8 cellular contexts compared by ENCODE assay signal in the genomic region with DNA sequence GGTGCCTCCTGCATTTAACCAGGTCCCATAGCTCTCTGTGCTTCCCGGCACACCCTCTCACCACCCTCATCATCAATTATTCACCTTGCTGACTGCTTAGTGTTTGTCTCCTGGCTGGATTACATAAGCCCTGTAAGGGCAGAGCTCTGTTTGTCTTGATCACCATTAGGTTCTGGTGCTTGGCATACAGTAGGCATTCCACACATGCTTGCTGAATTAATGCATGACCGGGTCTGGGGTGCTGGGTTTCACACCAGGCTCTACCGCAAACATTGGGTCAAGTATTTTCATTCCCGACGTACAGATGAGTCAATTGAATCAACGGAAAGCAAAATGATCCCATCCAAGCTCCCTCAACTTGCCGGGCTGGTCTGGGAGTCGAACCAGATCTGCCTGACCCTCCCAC. TPM values are rescaled to one million over a fixed set of nuclear protein-coding genes. Genes with fewer than 3 reads are reported as not detected.
DNase-seq lines count a peak whose midpoint lies in the region; ATAC-seq, FAIRE-seq and TF ChIP-seq lines count a peak whose summit lies in the region.

No MANE protein-coding gene starts in this region.

- TF ChIP-seq POLR2A in K562 (conservative IDR thresholded peaks at IDR 0.05) = no peak

- H3K9me3 Mint-ChIP-seq in naive B cell = no peaks in the 10 kb centered on the region
- H3K9me3 Mint-ChIP-seq in nephron progenitor cell = peaks cover 56% of the 10 kb centered on the region

- H3K4me1 Mint-ChIP-seq in naive B cell (peaks cover 60 to 92% (median 77%) of the 10 kb centered on the region in 3 donors), nephron progenitor cell (no peaks in the 10 kb centered on the region)

- no peak overlapping the region for H3K4me3 ChIP-seq in K562

- DNase-seq in EH (ENCODE audit: low read depth) (peak; percentile 33), K562 (ENCODE audit: extremely low read depth in 1 of 4, low spot score in 3 of 4) (no peak), naive B cell (no peak), cerebellar nuclear complex (lab: John Stamatoyannopoulos, UW) (no peak), NCI-H1048 (lab: John Stamatoyannopoulos, UW) (no peak), nephron progenitor cell (no peak)

- H3K79me2 ChIP-seq in K562 (ENCODE audit: control insufficient read depth, insufficient read depth, low read length) = peaks cover 4% of the 10 kb centered on the region; the same call in 1 of the 3 replicates

- peak overlapping the region; percentile 85 to 97 (median 92) for H3K4me3 Mint-ChIP-seq in naive B cell
- H3K4me3 Mint-ChIP-seq in nephron progenitor cell = no peak overlapping the region

- H4K20me1 ChIP-seq in K562 (replicated peaks; ENCODE audit: control insufficient read depth, insufficient read depth, low read length) = no peaks in the 10 kb centered on the region

- H3K27me3 ChIP-seq in K562 (ENCODE audit: control insufficient read depth in 2 of 2, insufficient read depth in 2 of 2, low read length in 2 of 2) = no peaks in the 10 kb centered on the region

- peaks cover 17 to 20% of the 10 kb centered on the region in 2 experiments for H3K4me1 ChIP-seq in K562 (replicated peaks in 1 of 2; ENCODE audit: control insufficient read depth in 2 of 2, insufficient read depth in 2 of 2, low read length in 2 of 2)

- WGBS in K562 (ENCODE audit: insufficient coverage, low coverage, missing lambda C conversion rate) = 89% methylated on average over 8 of the region's 8 CpGs

- ATAC-seq in K562 = no peak
- no peak for ATAC-seq in naive B cell (ENCODE audit: low read depth in 2 of 2)
- ATAC-seq in GM18909 (IDR thresholded peaks at IDR 0.05; ENCODE audit: poor library complexity, unreplicated experiment) = no peak

- no peaks in the 10 kb centered on the region for H3K27me3 Mint-ChIP-seq in naive B cell
- peaks cover 13% of the 10 kb centered on the region for H3K27me3 Mint-ChIP-seq in nephron progenitor cell (ENCODE audit: low read depth, poor library complexity)

- no TSS peak for BruUV-seq in K562 (replicated peaks; lab: Mats Ljungman, UMichigan)

- intact Hi-C loops in K562 (cut with micrococcal nuclease) = no loop called here

- peaks cover 22% of the 10 kb centered on the region for H3K36me3 ChIP-seq in KOPT-K1 (ENCODE audit: insufficient read depth, low read length)
- no peaks in the 10 kb centered on the region for H3K36me3 ChIP-seq in K562 (ENCODE audit: control insufficient read depth, insufficient read depth, low read length)

- H3K9me1 ChIP-seq in K562 (ENCODE audit: control insufficient read depth, insufficient read depth, low read length) = no peaks in the 10 kb centered on the region

- POLR2A ChIA-PET in K562 (lab: Yijun Ruan, JAX) = interaction anchor here (1.2 kb wide), 1 partner anchor 11 kb away, joined by 3 read pairs; no protein-coding TSS in a partner anchor

- no peak for FAIRE-seq in K562 (lab: Jason Lieb, UNC)

- H3K4me2 ChIP-seq in K562 (ENCODE audit: insufficient read depth, low read length) = peak overlapping the region; percentile 55; the same call in 1 of the 2 replicates

- TF ChIP-seq EP300 in K562 (IDR thresholded peaks at IDR 0.05; ENCODE audit: low read length) = no peak

- CTCF ChIA-PET in K562 (lab: Yijun Ruan, JAX; ENCODE audit: low intra/inter-chr PET ratio) = no interaction called here

- no peaks in the 10 kb centered on the region for H3K9me3 ChIP-seq in KOPT-K1 (ENCODE audit: insufficient read depth, low read length, poor library complexity, severe bottlenecking)
- no peaks in the 10 kb centered on the region for H3K9me3 ChIP-seq in K562 (replicated peaks; ENCODE audit: control insufficient read depth, insufficient read depth, low read depth, low read length)

- peak overlapping the region in 1 of 2 experiments; percentile 84; a peak in 1 of 4 replicates for H3K9ac ChIP-seq in K562 (ENCODE audit: insufficient read depth in 1 of 2, low read depth in 2 of 2, low read length in 2 of 2)

- H2AFZ ChIP-seq in K562 (ENCODE audit: low read depth, low read length) = peak overlapping the region; percentile 95

- H3K27ac Mint-ChIP-seq in naive B cell (peak overlapping the region; percentile 19 to 100 (median 98)), nephron progenitor cell (no peak overlapping the region)

- in situ Hi-C loops in K562 (cut with MboI) = no loop called here

- TF ChIP-seq CTCF in K562 (IDR thresholded peaks at IDR 0.05 in 2 of 3, conservative IDR thresholded peaks at IDR 0.05 in 1 of 3; ENCODE audit: insufficient read depth in 2 of 3, low read depth in 1 of 3, low read length in 3 of 3) (no peak), nephron progenitor cell (IDR thresholded peaks at IDR 0.05) (no peak)

- peak overlapping the region; percentile 92 for H3K27ac ChIP-seq in KOPT-K1 (ENCODE audit: low read depth, low read length, poor library complexity, severe bottlenecking)
- H3K27ac ChIP-seq in K562 (ENCODE audit: extremely low read depth, low read depth, low read length) = peak overlapping the region; percentile 79; the same call in 2 of the 3 replicates

- TF ChIP-seq RAD21 in K562 (CRISPR knock-in tag; conservative IDR thresholded peaks at IDR 0.05 in 1 of 2, IDR thresholded peaks at IDR 0.05 in 1 of 2) = no peak

- H3K36me3 Mint-ChIP-seq in naive B cell (peaks cover 0 to 10% of the 10 kb centered on the region in 2 donors), nephron progenitor cell (ENCODE audit: low read depth) (no peaks in the 10 kb centered on the region)

TF ChIP-seq in K562, 482 proteins besides CTCF, POLR2A, EP300 and RAD21:
- TF ChIP-seq KDM4B (IDR thresholded peaks at IDR 0.05; ENCODE audit: borderline replicate concordance in 2 of 2, low read depth in 1 of 2) = no peak

RNA-seq across cellular contexts. Expression of a gene that starts 28.5 kb away (rescaled TPM):
- 12.0 and 34.0 TPM in 2 replicates for total RNA-seq in K562 (2011; cell fraction: chromatin; rRNA removed; ENCODE audit: low replicate concordance)
- total RNA-seq in K562 (2011; cell fraction: nucleolus; rRNA removed) = 15.5 and 23.5 TPM in 2 replicates
- total RNA-seq in K562 (2011; cell fraction: nucleoplasm; rRNA removed) = 12.6 and 13.2 TPM in 2 replicates
- total RNA-seq in K562 (2014; rRNA removed) (13.6 and 13.7 TPM in 2 replicates), K562 (2014; rRNA removed; fragmentation: Illumina TruSeq; extraction: Trizol) (8.7 and 9.4 TPM in 2 replicates), K562 (2015; rRNA removed; fragmentation: Illumina TruSeq; extraction: Trizol) (19.1 and 19.7 TPM in 2 replicates), K562 (2021) (17.3 and 20.1 TPM in 2 replicates)
- polyA plus RNA-seq in K562 (2011; rRNA removed) (8.4 and 18.5 TPM in 2 replicates), K562 (2014; fragmentation: Illumina TruSeq; extraction: Trizol) (12.4 and 13.3 TPM in 2 replicates), K562 (2014; fragmentation: Nextera tagmentation; extraction: Ambion mirVana) (1 to 10 TPM in 1 of 2 experiments, under 1 TPM in 1; 0.46 to 1.3 TPM), K562 (2014; rRNA removed) (10.9 and 11.1 TPM in 2 replicates), naive B cell (ENCODE audit: low read depth in 6 of 6) (10 to 100 TPM; 17.9 to 34.0 (median 23.7) TPM)
- polyA plus RNA-seq in K562 (2011; cell fraction: cytosol; rRNA removed) = 7.1 and 10.6 TPM in 2 replicates
- 19.2 and 28.2 TPM in 2 replicates for polyA plus RNA-seq in K562 (2011; cell fraction: nucleus; rRNA removed)
- 18.1 and 29.2 TPM in 2 replicates for polyA plus RNA-seq in K562 (2012)
- 10.3 and 18.3 TPM in 2 replicates for polyA minus RNA-seq in K562 (2011; rRNA and poly(A)+ RNA removed)
- polyA minus RNA-seq in K562 (2011; cell fraction: cytosol; rRNA and poly(A)+ RNA removed) = 4.7 and 11.8 TPM in 2 replicates
- 12.7 and 24.3 TPM in 2 replicates for polyA minus RNA-seq in K562 (2011; cell fraction: nucleus; rRNA and poly(A)+ RNA removed)

RNA-seq across cellular contexts. Expression of a gene that starts 33.8 kb away (rescaled TPM):
- 17.3 and 38.7 TPM in 2 replicates for total RNA-seq in K562 (2011; cell fraction: chromatin; rRNA removed; ENCODE audit: low replicate concordance)
- total RNA-seq in K562 (2011; cell fraction: nucleolus; rRNA removed) = 28.7 and 29.6 TPM in 2 replicates
- total RNA-seq in K562 (2011; cell fraction: nucleoplasm; rRNA removed) = 21.3 and 22.0 TPM in 2 replicates
- 20.0 and 25.9 TPM in 2 replicates for total RNA-seq in K562 (2014; rRNA removed)
- 3.0 and 4.8 TPM in 2 replicates for total RNA-seq in K562 (2014; rRNA removed; fragmentation: Illumina TruSeq; extraction: Trizol)
- 8.6 and 8.9 TPM in 2 replicates for total RNA-seq in K562 (2015; rRNA removed; fragmentation: Illumina TruSeq; extraction: Trizol)
- 19.4 and 26.3 TPM in 2 replicates for total RNA-seq in K562 (2021)
- polyA plus RNA-seq in K562 (2011; rRNA removed) = 8.7 and 13.4 TPM in 2 replicates
- 12.2 and 22.2 TPM in 2 replicates for polyA plus RNA-seq in K562 (2011; cell fraction: cytosol; rRNA removed)
- 20.1 and 35.1 TPM in 2 replicates for polyA plus RNA-seq in K562 (2011; cell fraction: nucleus; rRNA removed)
- 10.3 and 10.8 TPM in 2 replicates for polyA plus RNA-seq in K562 (2012)
- polyA plus RNA-seq in K562 (2014; fragmentation: Illumina TruSeq; extraction: Trizol) = 9.6 and 17.7 TPM in 2 replicates
- polyA plus RNA-seq in K562 (2014; fragmentation: Nextera tagmentation; extraction: Ambion mirVana) = under 1 TPM; 0.75 to 0.83 TPM
- polyA plus RNA-seq in K562 (2014; rRNA removed) = 19.8 and 24.8 TPM in 2 replicates
- 3.0 and 4.7 TPM in 2 replicates for polyA minus RNA-seq in K562 (2011; rRNA and poly(A)+ RNA removed)
- polyA minus RNA-seq in K562 (2011; cell fraction: cytosol; rRNA and poly(A)+ RNA removed) = 8.7 and 11.1 TPM in 2 replicates
- polyA minus RNA-seq in K562 (2011; cell fraction: nucleus; rRNA and poly(A)+ RNA removed) = 17.0 and 18.8 TPM in 2 replicates
- 10 to 100 TPM in 5 of 6 donors, 1 to 10 TPM in 1; 7.5 to 39.5 (median 22.3) TPM for polyA plus RNA-seq in naive B cell (ENCODE audit: low read depth in 6 of 6)
